In genomic region chr20:20755674-20756319, GRCh38 we compare ENCODE assay signal across 13 cellular contexts. TPM values are rescaled to one million over a fixed set of nuclear protein-coding genes. Genes with fewer than 3 reads are reported as not detected.
DNase-seq lines count a peak whose midpoint lies in the region; ATAC-seq and TF ChIP-seq lines count a peak whose summit lies in the region.
"Had no signal": no experiment of that assay in that cellular context is flagged by ENCODE, and none has a peak within 500 bp of the region (broad histone marks: within the 10 kb centered on the region; RNA-seq: fewer than 3 reads in every experiment).

No MANE protein-coding gene starts in this region.

- H3K9me3 ChIP-seq in right atrium auricular region (no peaks in the 10 kb centered on the region), right cardiac atrium (ENCODE audit: control insufficient read depth, low read length) (no peaks in the 10 kb centered on the region), neutrophil (no peaks in the 10 kb centered on the region), trophoblast cell (ENCODE audit: insufficient read depth, low read depth, low read length) (no peaks in the 10 kb centered on the region)
- H3K9me3 ChIP-seq: BLaER1 treated with 17β-estradiol and CSF1 and Interleukin-3, amounts not matched to agents 10 nM and 100 nM had no signal

- DNase-seq in right atrium auricular region (ENCODE audit: low spot score): peak; percentile 5
- no peak for DNase-seq in right cardiac atrium
- DNase-seq in left lobe of liver (ENCODE audit: low spot score): peak; percentile 84
- DNase-seq in GM20000 (ENCODE audit: low spot score): no peak
- DNase-seq in NCI-H345 (lab: John Stamatoyannopoulos, UW): no peak
- DNase-seq in trophoblast cell: no peak
- DNase-seq: CD4-positive, CD25-positive, alpha-beta regulatory T cell; CD8-positive, alpha-beta memory T cell; COR-L47; GDM1; H9 had no signal

- H2AK5ac ChIP-seq in trophoblast cell (ENCODE audit: low read length): no peak overlapping the region

- intact Hi-C loops in right cardiac atrium (cut with DNase I): no loop called here

- H4K91ac ChIP-seq in trophoblast cell (ENCODE audit: low read depth, low read length): no peak overlapping the region

- no peak for ATAC-seq in right cardiac atrium
- peak; percentile 87 for ATAC-seq in left lobe of liver

- H2BK12ac ChIP-seq in trophoblast cell (ENCODE audit: low read length): no peak overlapping the region

- H3K27ac ChIP-seq in right atrium auricular region: no peak overlapping the region
- no peak overlapping the region for H3K27ac ChIP-seq in right cardiac atrium (ENCODE audit: low read length)
- peak overlapping the region; percentile 53 for H3K27ac ChIP-seq in neutrophil
- H3K27ac ChIP-seq in trophoblast cell (ENCODE audit: low read depth, low read length): no peak overlapping the region
- H3K27ac ChIP-seq: BLaER1 treated with 17β-estradiol and CSF1 and Interleukin-3, amounts not matched to agents 10 nM and 100 nM had no signal

- no peak overlapping the region for H3K4me2 ChIP-seq in trophoblast cell (ENCODE audit: low read length)

- H3K4me1 ChIP-seq in right atrium auricular region (no peaks in the 10 kb centered on the region), right cardiac atrium (ENCODE audit: control insufficient read depth, insufficient read depth, low read length) (no peaks in the 10 kb centered on the region), neutrophil (ENCODE audit: control insufficient read depth in 1 of 2, insufficient read depth in 1 of 2, low read depth in 1 of 2, low read length in 1 of 2) (peaks cover 34 to 44% of the 10 kb centered on the region in 2 experiments), trophoblast cell (ENCODE audit: control insufficient read depth in 1 of 2, insufficient read depth in 2 of 2, low read length in 2 of 2) (no peaks in the 10 kb centered on the region)

- no peak overlapping the region for H3K9ac ChIP-seq in trophoblast cell (ENCODE audit: low read length)
- H3K9ac ChIP-seq: BLaER1 treated with 17β-estradiol and CSF1 and Interleukin-3, amounts not matched to agents 10 nM and 100 nM had no signal

- no peaks in the 10 kb centered on the region for H3K27me3 ChIP-seq in right atrium auricular region
- no peaks in the 10 kb centered on the region for H3K27me3 ChIP-seq in right cardiac atrium (ENCODE audit: control insufficient read depth, insufficient read depth)
- H3K27me3 ChIP-seq in neutrophil: no peaks in the 10 kb centered on the region
- no peaks in the 10 kb centered on the region for H3K27me3 ChIP-seq in trophoblast cell (ENCODE audit: insufficient read depth, low read length)
- H3K27me3 ChIP-seq: BLaER1 treated with 17β-estradiol and CSF1 and Interleukin-3, amounts not matched to agents 10 nM and 100 nM had no signal

- H4K12ac ChIP-seq in trophoblast cell (ENCODE audit: low read depth, low read length): no peak overlapping the region

- 92% methylated on average over 6 of the region's 6 CpGs for WGBS in right cardiac atrium
- WGBS in trophoblast cell (ENCODE audit: extremely low coverage, insufficient coverage, insufficient read length): no CpG with 5 or more reads among the region's 6 CpGs

- H3K4me3 ChIP-seq in right atrium auricular region (no peak overlapping the region), right cardiac atrium (ENCODE audit: low read length) (no peak overlapping the region), neutrophil (ENCODE audit: low read depth in 1 of 2, low read length in 1 of 2) (no peak overlapping the region), trophoblast cell (ENCODE audit: low read depth, low read length) (no peak overlapping the region)
- H3K4me3 ChIP-seq: BLaER1 treated with 17β-estradiol and CSF1 and Interleukin-3, amounts not matched to agents 10 nM and 100 nM had no signal

- H3K18ac ChIP-seq in trophoblast cell (ENCODE audit: low read length): no peak overlapping the region

- no peaks in the 10 kb centered on the region for H3K79me1 ChIP-seq in trophoblast cell (ENCODE audit: low read length)

- no peak overlapping the region for H2AFZ ChIP-seq in trophoblast cell (ENCODE audit: insufficient read depth, low read length, poor library complexity)

- no peak overlapping the region for H2BK120ac ChIP-seq in trophoblast cell (ENCODE audit: insufficient read depth, low read length, poor library complexity)

- no peaks in the 10 kb centered on the region for H3K79me2 ChIP-seq in trophoblast cell (ENCODE audit: control insufficient read depth, insufficient read depth, low read length, poor library complexity)

- H3K4ac ChIP-seq in trophoblast cell (ENCODE audit: low read depth, low read length): no peak overlapping the region

- no peak overlapping the region for H2BK5ac ChIP-seq in trophoblast cell (ENCODE audit: low read depth, low read length, poor library complexity)

- TF ChIP-seq CTCF in right atrium auricular region (IDR thresholded peaks at IDR 0.05): no peak
- TF ChIP-seq CTCF in neutrophil (IDR thresholded peaks at IDR 0.05): no peak
- TF ChIP-seq CTCF in GM20000 (IDR thresholded peaks at IDR 0.05; ENCODE audit: extremely low read depth, missing control alignments): no peak

- H3K23ac ChIP-seq in trophoblast cell (ENCODE audit: low read length): no peak overlapping the region

- H3K36me3 ChIP-seq in right atrium auricular region (no peaks in the 10 kb centered on the region), neutrophil (no peaks in the 10 kb centered on the region), trophoblast cell (ENCODE audit: control insufficient read depth in 1 of 2, insufficient read depth in 2 of 2, low read length in 2 of 2) (no peaks in the 10 kb centered on the region)
- H3K36me3 ChIP-seq: BLaER1 treated with 17β-estradiol and CSF1 and Interleukin-3, amounts not matched to agents 10 nM and 100 nM had no signal

- no peak overlapping the region for H3K14ac ChIP-seq in trophoblast cell (ENCODE audit: low read length)

- H4K8ac ChIP-seq in trophoblast cell (ENCODE audit: low read depth, low read length): no peak overlapping the region

RNA-seq across cellular contexts. Expression of gene RALGAPA2, which starts 43.4 kb away (rescaled TPM):
- total RNA-seq in right atrium auricular region (10 to 100 TPM; 27.8 to 28.5 TPM), right cardiac atrium (10 to 100 TPM; 24.3 to 32.1 (median 26.6) TPM), left lobe of liver (52.0 TPM)
- 7.2 TPM for polyA plus RNA-seq in right cardiac atrium
- 7.4 and 7.8 TPM in 2 replicates for polyA plus RNA-seq in trophoblast cell (2013)

Comparison
In these comparisons a context has a peak if more than half of its experiments do, and no peak if none do; other contexts are left out.
1. DNase-seq: peak in right atrium auricular region (single experiment) and left lobe of liver (single experiment); none in right cardiac atrium (0 of 3), GM20000 (single experiment), NCI-H345 (single experiment) and trophoblast cell (0 of 2).